Comparison of ENCODE assay signal across 2 cellular contexts in the genomic region with DNA sequence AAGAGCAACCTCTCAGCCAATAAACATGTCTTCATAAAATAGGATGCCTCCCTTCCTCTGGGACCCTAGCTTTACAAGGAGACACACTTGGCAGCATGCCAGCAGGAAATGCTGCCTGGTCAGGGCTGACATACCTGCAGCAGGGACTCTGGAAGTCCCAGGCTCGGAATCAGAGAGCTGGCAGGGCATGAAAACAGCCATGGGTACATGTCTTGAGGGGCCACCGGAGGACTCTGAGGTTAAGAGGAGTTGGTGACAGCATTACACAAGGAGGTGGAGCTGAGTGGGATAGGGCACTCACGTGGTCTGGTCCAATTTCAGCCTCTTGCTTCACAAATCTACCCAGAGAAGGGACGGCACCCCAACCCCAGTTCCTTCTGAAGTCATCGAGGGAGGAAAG.
TF ChIP-seq lines count a peak whose summit lies in the region.

No MANE protein-coding gene starts in this region.

TF ChIP-seq in HEK293, 187 proteins besides CTCF, POLR2A, EP300 and RAD21 (continues in another document):
- TF ChIP-seq, protein P1, sequence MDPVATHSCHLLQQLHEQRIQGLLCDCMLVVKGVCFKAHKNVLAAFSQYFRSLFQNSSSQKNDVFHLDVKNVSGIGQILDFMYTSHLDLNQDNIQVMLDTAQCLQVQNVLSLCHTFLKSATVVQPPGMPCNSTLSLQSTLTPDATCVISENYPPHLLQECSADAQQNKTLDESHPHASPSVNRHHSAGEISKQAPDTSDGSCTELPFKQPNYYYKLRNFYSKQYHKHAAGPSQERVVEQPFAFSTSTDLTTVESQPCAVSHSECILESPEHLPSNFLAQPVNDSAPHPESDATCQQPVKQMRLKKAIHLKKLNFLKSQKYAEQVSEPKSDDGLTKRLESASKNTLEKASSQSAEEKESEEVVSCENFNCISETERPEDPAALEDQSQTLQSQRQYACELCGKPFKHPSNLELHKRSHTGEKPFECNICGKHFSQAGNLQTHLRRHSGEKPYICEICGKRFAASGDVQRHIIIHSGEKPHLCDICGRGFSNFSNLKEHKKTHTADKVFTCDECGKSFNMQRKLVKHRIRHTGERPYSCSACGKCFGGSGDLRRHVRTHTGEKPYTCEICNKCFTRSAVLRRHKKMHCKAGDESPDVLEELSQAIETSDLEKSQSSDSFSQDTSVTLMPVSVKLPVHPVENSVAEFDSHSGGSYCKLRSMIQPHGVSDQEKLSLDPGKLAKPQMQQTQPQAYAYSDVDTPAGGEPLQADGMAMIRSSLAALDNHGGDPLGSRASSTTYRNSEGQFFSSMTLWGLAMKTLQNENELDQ (tag by site-specific recombination; IDR thresholded peaks at IDR 0.05; ENCODE audit: low read depth) = no peak
- no peak for TF ChIP-seq ZNF548 (tag by site-specific recombination; IDR thresholded peaks at IDR 0.05)
- TF ChIP-seq, protein P2, sequence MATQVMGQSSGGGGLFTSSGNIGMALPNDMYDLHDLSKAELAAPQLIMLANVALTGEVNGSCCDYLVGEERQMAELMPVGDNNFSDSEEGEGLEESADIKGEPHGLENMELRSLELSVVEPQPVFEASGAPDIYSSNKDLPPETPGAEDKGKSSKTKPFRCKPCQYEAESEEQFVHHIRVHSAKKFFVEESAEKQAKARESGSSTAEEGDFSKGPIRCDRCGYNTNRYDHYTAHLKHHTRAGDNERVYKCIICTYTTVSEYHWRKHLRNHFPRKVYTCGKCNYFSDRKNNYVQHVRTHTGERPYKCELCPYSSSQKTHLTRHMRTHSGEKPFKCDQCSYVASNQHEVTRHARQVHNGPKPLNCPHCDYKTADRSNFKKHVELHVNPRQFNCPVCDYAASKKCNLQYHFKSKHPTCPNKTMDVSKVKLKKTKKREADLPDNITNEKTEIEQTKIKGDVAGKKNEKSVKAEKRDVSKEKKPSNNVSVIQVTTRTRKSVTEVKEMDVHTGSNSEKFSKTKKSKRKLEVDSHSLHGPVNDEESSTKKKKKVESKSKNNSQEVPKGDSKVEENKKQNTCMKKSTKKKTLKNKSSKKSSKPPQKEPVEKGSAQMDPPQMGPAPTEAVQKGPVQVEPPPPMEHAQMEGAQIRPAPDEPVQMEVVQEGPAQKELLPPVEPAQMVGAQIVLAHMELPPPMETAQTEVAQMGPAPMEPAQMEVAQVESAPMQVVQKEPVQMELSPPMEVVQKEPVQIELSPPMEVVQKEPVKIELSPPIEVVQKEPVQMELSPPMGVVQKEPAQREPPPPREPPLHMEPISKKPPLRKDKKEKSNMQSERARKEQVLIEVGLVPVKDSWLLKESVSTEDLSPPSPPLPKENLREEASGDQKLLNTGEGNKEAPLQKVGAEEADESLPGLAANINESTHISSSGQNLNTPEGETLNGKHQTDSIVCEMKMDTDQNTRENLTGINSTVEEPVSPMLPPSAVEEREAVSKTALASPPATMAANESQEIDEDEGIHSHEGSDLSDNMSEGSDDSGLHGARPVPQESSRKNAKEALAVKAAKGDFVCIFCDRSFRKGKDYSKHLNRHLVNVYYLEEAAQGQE (tag by site-specific recombination; IDR thresholded peaks at IDR 0.05) = no peak
- TF ChIP-seq ZIC2 (tag by site-specific recombination; IDR thresholded peaks at IDR 0.05) = no peak
- no peak for TF ChIP-seq ZNF791 (tag by site-specific recombination; IDR thresholded peaks at IDR 0.05)
- TF ChIP-seq ZNF324 (tag by site-specific recombination; IDR thresholded peaks at IDR 0.05) = no peak
- TF ChIP-seq ZNF157 (tag by site-specific recombination; IDR thresholded peaks at IDR 0.05) = no peak
- TF ChIP-seq ZNF549 (tag by site-specific recombination; IDR thresholded peaks at IDR 0.05) = peak; percentile 62; the same call in 1 of the 2 replicates
- TF ChIP-seq, protein P3, sequence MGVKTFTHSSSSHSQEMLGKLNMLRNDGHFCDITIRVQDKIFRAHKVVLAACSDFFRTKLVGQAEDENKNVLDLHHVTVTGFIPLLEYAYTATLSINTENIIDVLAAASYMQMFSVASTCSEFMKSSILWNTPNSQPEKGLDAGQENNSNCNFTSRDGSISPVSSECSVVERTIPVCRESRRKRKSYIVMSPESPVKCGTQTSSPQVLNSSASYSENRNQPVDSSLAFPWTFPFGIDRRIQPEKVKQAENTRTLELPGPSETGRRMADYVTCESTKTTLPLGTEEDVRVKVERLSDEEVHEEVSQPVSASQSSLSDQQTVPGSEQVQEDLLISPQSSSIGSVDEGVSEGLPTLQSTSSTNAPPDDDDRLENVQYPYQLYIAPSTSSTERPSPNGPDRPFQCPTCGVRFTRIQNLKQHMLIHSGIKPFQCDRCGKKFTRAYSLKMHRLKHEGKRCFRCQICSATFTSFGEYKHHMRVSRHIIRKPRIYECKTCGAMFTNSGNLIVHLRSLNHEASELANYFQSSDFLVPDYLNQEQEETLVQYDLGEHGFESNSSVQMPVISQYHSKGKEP (tag by site-specific recombination; IDR thresholded peaks at IDR 0.05) = peak; percentile 76; the same call in 1 of the 2 replicates
- TF ChIP-seq, protein P4, sequence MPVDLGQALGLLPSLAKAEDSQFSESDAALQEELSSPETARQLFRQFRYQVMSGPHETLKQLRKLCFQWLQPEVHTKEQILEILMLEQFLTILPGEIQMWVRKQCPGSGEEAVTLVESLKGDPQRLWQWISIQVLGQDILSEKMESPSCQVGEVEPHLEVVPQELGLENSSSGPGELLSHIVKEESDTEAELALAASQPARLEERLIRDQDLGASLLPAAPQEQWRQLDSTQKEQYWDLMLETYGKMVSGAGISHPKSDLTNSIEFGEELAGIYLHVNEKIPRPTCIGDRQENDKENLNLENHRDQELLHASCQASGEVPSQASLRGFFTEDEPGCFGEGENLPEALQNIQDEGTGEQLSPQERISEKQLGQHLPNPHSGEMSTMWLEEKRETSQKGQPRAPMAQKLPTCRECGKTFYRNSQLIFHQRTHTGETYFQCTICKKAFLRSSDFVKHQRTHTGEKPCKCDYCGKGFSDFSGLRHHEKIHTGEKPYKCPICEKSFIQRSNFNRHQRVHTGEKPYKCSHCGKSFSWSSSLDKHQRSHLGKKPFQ (tag by site-specific recombination; IDR thresholded peaks at IDR 0.05) = no peak
- TF ChIP-seq ZNF274 (IDR thresholded peaks at IDR 0.05; ENCODE audit: low read length) = no peak
- TF ChIP-seq ZNF274 (tag by site-specific recombination; IDR thresholded peaks at IDR 0.05; ENCODE audit: borderline replicate concordance) = no peak
- peak; percentile 86 for TF ChIP-seq ZNF561 (tag by site-specific recombination; IDR thresholded peaks at IDR 0.05; ENCODE audit: borderline replicate concordance)
- no peak for TF ChIP-seq ZNF664 (tag by site-specific recombination; IDR thresholded peaks at IDR 0.05)
- TF ChIP-seq KLF9 (tag by site-specific recombination; IDR thresholded peaks at IDR 0.05; ENCODE audit: low read depth) = no peak
- peak; percentile 48; the same call in 1 of the 2 replicates for TF ChIP-seq ZNF660 (tag by site-specific recombination; IDR thresholded peaks at IDR 0.05)
- TF ChIP-seq ZNF426 (tag by site-specific recombination; IDR thresholded peaks at IDR 0.05) = no peak
- TF ChIP-seq ZNF23 (tag by site-specific recombination; IDR thresholded peaks at IDR 0.05; ENCODE audit: borderline replicate concordance) = no peak

TF ChIP-seq in K562, 482 proteins besides CTCF, POLR2A, EP300 and RAD21 (continued from another document and continues in another):
- TF ChIP-seq CEBPG (CRISPR knock-in tag; IDR thresholded peaks at IDR 0.05) (peak; percentile 33; the same call in 1 of the 2 replicates), CEBPG (tag; conservative IDR thresholded peaks at IDR 0.05 in 1 of 2, IDR thresholded peaks at IDR 0.05 in 1 of 2) (peak in 1 of 2 experiments; percentile 65; a peak in 1 of 4 replicates), MYBL2 (IDR thresholded peaks at IDR 0.05; ENCODE audit: low read depth) (no peak), MYBL2 (CRISPR knock-in tag; IDR thresholded peaks at IDR 0.05; ENCODE audit: borderline replicate concordance) (no peak), HDAC6 (IDR thresholded peaks at IDR 0.05; ENCODE audit: low read depth, low read length) (no peak), ZNF354B (CRISPR knock-in tag; IDR thresholded peaks at IDR 0.05) (no peak), NFIC (IDR thresholded peaks at IDR 0.05) (peak; percentile 98), SUPT5H (IDR thresholded peaks at IDR 0.05) (no peak), NR2C2 (CRISPR knock-in tag; IDR thresholded peaks at IDR 0.05) (no peak), NR2C2 (tag; IDR thresholded peaks at IDR 0.05) (no peak), TAF15 (IDR thresholded peaks at IDR 0.05; ENCODE audit: low read depth, low read length) (no peak), NFIX (CRISPR knock-in tag; IDR thresholded peaks at IDR 0.05; ENCODE audit: low read depth) (peak; percentile 96), DACH1 (IDR thresholded peaks at IDR 0.05; ENCODE audit: partially characterized antibody) (no peak), ZNF143 (CRISPR knock-in tag; IDR thresholded peaks at IDR 0.05) (no peak), ZNF445 (CRISPR knock-in tag; IDR thresholded peaks at IDR 0.05; ENCODE audit: low read depth) (no peak), ZNF57 (CRISPR knock-in tag; IDR thresholded peaks at IDR 0.05) (no peak), NFE2L1 (tag; IDR thresholded peaks at IDR 0.05; ENCODE audit: borderline replicate concordance, low read depth) (no peak)
- TF ChIP-seq, protein P5, sequence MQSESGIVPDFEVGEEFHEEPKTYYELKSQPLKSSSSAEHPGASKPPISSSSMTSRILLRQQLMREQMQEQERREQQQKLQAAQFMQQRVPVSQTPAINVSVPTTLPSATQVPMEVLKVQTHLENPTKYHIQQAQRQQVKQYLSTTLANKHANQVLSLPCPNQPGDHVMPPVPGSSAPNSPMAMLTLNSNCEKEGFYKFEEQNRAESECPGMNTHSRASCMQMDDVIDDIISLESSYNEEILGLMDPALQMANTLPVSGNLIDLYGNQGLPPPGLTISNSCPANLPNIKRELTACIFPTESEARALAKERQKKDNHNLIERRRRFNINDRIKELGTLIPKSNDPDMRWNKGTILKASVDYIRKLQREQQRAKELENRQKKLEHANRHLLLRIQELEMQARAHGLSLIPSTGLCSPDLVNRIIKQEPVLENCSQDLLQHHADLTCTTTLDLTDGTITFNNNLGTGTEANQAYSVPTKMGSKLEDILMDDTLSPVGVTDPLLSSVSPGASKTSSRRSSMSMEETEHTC (IDR thresholded peaks at IDR 0.05) = no peak
- TF ChIP-seq, protein P6, sequence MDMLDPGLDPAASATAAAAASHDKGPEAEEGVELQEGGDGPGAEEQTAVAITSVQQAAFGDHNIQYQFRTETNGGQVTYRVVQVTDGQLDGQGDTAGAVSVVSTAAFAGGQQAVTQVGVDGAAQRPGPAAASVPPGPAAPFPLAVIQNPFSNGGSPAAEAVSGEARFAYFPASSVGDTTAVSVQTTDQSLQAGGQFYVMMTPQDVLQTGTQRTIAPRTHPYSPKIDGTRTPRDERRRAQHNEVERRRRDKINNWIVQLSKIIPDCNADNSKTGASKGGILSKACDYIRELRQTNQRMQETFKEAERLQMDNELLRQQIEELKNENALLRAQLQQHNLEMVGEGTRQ (CRISPR knock-in tag; IDR thresholded peaks at IDR 0.05) = peak; percentile 12; the same call in 1 of the 2 replicates
- TF ChIP-seq, protein P7, sequence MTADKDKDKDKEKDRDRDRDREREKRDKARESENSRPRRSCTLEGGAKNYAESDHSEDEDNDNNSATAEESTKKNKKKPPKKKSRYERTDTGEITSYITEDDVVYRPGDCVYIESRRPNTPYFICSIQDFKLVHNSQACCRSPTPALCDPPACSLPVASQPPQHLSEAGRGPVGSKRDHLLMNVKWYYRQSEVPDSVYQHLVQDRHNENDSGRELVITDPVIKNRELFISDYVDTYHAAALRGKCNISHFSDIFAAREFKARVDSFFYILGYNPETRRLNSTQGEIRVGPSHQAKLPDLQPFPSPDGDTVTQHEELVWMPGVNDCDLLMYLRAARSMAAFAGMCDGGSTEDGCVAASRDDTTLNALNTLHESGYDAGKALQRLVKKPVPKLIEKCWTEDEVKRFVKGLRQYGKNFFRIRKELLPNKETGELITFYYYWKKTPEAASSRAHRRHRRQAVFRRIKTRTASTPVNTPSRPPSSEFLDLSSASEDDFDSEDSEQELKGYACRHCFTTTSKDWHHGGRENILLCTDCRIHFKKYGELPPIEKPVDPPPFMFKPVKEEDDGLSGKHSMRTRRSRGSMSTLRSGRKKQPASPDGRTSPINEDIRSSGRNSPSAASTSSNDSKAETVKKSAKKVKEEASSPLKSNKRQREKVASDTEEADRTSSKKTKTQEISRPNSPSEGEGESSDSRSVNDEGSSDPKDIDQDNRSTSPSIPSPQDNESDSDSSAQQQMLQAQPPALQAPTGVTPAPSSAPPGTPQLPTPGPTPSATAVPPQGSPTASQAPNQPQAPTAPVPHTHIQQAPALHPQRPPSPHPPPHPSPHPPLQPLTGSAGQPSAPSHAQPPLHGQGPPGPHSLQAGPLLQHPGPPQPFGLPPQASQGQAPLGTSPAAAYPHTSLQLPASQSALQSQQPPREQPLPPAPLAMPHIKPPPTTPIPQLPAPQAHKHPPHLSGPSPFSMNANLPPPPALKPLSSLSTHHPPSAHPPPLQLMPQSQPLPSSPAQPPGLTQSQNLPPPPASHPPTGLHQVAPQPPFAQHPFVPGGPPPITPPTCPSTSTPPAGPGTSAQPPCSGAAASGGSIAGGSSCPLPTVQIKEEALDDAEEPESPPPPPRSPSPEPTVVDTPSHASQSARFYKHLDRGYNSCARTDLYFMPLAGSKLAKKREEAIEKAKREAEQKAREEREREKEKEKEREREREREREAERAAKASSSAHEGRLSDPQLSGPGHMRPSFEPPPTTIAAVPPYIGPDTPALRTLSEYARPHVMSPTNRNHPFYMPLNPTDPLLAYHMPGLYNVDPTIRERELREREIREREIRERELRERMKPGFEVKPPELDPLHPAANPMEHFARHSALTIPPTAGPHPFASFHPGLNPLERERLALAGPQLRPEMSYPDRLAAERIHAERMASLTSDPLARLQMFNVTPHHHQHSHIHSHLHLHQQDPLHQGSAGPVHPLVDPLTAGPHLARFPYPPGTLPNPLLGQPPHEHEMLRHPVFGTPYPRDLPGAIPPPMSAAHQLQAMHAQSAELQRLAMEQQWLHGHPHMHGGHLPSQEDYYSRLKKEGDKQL (CRISPR knock-in tag; IDR thresholded peaks at IDR 0.05; ENCODE audit: borderline replicate concordance) = no peak
- TF ChIP-seq, protein P8, sequence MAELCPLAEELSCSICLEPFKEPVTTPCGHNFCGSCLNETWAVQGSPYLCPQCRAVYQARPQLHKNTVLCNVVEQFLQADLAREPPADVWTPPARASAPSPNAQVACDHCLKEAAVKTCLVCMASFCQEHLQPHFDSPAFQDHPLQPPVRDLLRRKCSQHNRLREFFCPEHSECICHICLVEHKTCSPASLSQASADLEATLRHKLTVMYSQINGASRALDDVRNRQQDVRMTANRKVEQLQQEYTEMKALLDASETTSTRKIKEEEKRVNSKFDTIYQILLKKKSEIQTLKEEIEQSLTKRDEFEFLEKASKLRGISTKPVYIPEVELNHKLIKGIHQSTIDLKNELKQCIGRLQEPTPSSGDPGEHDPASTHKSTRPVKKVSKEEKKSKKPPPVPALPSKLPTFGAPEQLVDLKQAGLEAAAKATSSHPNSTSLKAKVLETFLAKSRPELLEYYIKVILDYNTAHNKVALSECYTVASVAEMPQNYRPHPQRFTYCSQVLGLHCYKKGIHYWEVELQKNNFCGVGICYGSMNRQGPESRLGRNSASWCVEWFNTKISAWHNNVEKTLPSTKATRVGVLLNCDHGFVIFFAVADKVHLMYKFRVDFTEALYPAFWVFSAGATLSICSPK (IDR thresholded peaks at IDR 0.05; ENCODE audit: borderline replicate concordance) = no peak
- TF ChIP-seq, protein P9, sequence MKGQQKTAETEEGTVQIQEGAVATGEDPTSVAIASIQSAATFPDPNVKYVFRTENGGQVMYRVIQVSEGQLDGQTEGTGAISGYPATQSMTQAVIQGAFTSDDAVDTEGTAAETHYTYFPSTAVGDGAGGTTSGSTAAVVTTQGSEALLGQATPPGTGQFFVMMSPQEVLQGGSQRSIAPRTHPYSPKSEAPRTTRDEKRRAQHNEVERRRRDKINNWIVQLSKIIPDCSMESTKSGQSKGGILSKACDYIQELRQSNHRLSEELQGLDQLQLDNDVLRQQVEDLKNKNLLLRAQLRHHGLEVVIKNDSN (CRISPR knock-in tag; IDR thresholded peaks at IDR 0.05) = 0 out of 2 replicates have a peak, but pooled peaks have one; percentile 31
